In the genomic region with DNA sequence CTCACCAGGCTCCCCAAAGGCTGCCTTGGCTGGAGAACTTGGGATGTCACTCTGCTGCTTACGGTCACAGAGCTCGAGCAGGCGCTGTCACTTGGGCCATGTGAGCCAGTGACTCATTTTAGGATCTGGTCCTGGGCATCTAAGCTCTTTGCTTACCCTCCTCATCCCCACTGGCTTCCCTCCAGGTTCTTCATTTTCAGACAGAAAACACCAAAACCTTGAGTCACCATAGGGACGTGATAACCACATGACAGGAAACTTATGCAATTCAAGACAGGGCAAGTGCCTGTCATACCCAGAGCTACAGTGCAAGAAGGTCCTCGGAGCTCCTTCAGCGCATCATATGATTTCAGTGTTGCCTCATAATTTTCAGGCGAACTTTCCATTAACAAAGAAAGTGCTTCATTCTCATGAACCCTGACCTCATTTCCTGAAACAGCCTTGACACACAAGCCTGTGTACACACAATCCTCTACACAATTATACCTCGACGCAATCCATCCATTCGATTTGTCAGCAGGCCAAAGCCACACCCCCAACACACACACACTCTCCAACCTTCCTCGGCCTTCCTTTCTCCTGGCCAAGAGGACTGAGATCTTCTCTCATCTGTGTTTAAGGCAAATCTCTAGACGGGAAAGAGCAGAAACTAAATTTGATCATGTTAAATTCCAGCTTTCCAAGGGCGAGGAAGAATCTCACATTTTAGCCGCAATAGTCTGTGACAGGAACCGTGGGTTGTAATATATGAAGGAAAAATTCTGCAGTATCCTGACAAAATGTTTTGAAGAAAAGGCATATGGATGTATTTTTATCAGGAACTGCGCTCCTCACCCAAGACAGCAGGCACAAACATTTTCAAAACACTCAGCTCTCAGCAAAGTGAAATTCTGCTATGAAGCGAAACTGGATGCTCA, we compare ENCODE assay signal across 8 cellular contexts. TPM values are rescaled to one million over a fixed set of nuclear protein-coding genes. Genes with fewer than 3 reads are reported as not detected.
A peak's percentile ranks its signal among the peaks of the same experiment; 100 is the strongest.
DNase-seq lines count a peak whose midpoint lies in the region; ATAC-seq, FAIRE-seq and TF ChIP-seq lines count a peak whose summit lies in the region.

No MANE protein-coding gene starts in this region.

- no peak overlapping the region for H3K9ac ChIP-seq in parathyroid adenoma

- no peak for TF ChIP-seq CTCF in parathyroid adenoma (IDR thresholded peaks at IDR 0.05)

- no peak overlapping the region for H3K4me2 ChIP-seq in parathyroid adenoma (ENCODE audit: low read length)

- H3K27ac Mint-ChIP-seq in activated T-helper 17 cell treated with anti-CD3 and anti-CD28 coated beads, Interleukin-2, amount 50 U/mL, for 72 hours, result peak overlapping the region; percentile 91

- no peak for FAIRE-seq in frontal cortex (lab: Jason Lieb, UNC)

- peak overlapping the region; percentile 43 for H3K27ac ChIP-seq in parathyroid adenoma

- H3K9me3 ChIP-seq in parathyroid adenoma (ENCODE audit: control insufficient read depth, low read length), result no peaks in the 10 kb centered on the region

- H3K9me3 Mint-ChIP-seq in activated T-helper 17 cell treated with anti-CD3 and anti-CD28 coated beads, Interleukin-2, amount 50 U/mL, for 72 hours, result no peaks in the 10 kb centered on the region

- no peaks in the 10 kb centered on the region for H3K27me3 Mint-ChIP-seq in activated T-helper 17 cell treated with anti-CD3 and anti-CD28 coated beads, Interleukin-2, amount 50 U/mL, for 72 hours

- no peak overlapping the region for H3K4me3 ChIP-seq in parathyroid adenoma (ENCODE audit: low read depth, low read length)

- no peak overlapping the region for H2AFZ ChIP-seq in parathyroid adenoma

- peak overlapping the region; percentile 71 for H3K4me3 Mint-ChIP-seq in activated T-helper 17 cell treated with anti-CD3 and anti-CD28 coated beads, Interleukin-2, amount 50 U/mL, for 72 hours

- H3K27me3 ChIP-seq in parathyroid adenoma (ENCODE audit: control insufficient read depth, insufficient read depth, low read length), result no peaks in the 10 kb centered on the region

- H3K36me3 ChIP-seq in parathyroid adenoma (ENCODE audit: control insufficient read depth, insufficient read depth, low read length), result no peaks in the 10 kb centered on the region

- peaks cover 16% of the 10 kb centered on the region for H3K4me1 Mint-ChIP-seq in activated T-helper 17 cell treated with anti-CD3 and anti-CD28 coated beads, Interleukin-2, amount 50 U/mL, for 72 hours

- peak; percentile 60 for ATAC-seq in HG02571 (IDR thresholded peaks at IDR 0.05; ENCODE audit: unreplicated experiment)
- ATAC-seq in activated T-helper 17 cell treated with anti-CD3 and anti-CD28 coated beads, Interleukin-2, amount 50 U/mL, for 72 hours (replicated peaks), result peak; percentile 97

- no peaks in the 10 kb centered on the region for H3K4me1 ChIP-seq in parathyroid adenoma

- H3K36me3 Mint-ChIP-seq in activated T-helper 17 cell treated with anti-CD3 and anti-CD28 coated beads, Interleukin-2, amount 50 U/mL, for 72 hours (ENCODE audit: low read depth), result peaks cover 77% of the 10 kb centered on the region

- H3K79me2 ChIP-seq in parathyroid adenoma, result no peaks in the 10 kb centered on the region

- DNase-seq in NCI-H510A treated with DMSO at 0.1 percent for 48 hours (lab: John Stamatoyannopoulos, UW) (peak; percentile 56), NCI-H510A (lab: John Stamatoyannopoulos, UW) (no peak), NCI-H2029 (lab: John Stamatoyannopoulos, UW) (peak; percentile 90), frontal cortex (ENCODE audit: low spot score in 2 of 2) (peak; percentile 26 to 63), SW480 (ENCODE audit: low spot score) (no peak)

RNA-seq across cellular contexts. Expression of a gene that starts 25.3 kb away (rescaled TPM):
- 10 to 100 TPM in 1 of 2 donors, 1 to 10 TPM in 1; 9.6 to 16.2 TPM for total RNA-seq in activated T-helper 17 cell treated with anti-CD3 and anti-CD28 coated beads, Interleukin-2, amount 50 U/mL, for 72 hours
- total RNA-seq in frontal cortex, result 37.5 TPM

Comparison
In these comparisons a context has a peak if more than half of its experiments do, and no peak if none do; other contexts are left out.
1. DNase-seq: peak in NCI-H510A treated with DMSO at 0.1 percent for 48 hours (single experiment), NCI-H2029 (single experiment) and frontal cortex (2 of 2); none in NCI-H510A (single experiment) and SW480 (single experiment).